8 cellular contexts compared by ENCODE assay signal in genomic region chr2:42828487-42829416, GRCh38. TPM values are rescaled to one million over a fixed set of nuclear protein-coding genes. Genes with fewer than 3 reads are reported as not detected.
DNase-seq lines count a peak whose midpoint lies in the region; ATAC-seq and TF ChIP-seq lines count a peak whose summit lies in the region.

No MANE protein-coding gene starts in this region.

- CTCF ChIA-PET in CD8-positive, alpha-beta T cell (lab: Charles Lee), result interaction anchor here (0.6 to 2.9 kb wide), 35 partner anchors 8 to 812 kb away, joined by 3 to 14 read pairs (median 4); no protein-coding TSS in a partner anchor
- CTCF ChIA-PET in OCI-LY7 (lab: Charles Lee; ENCODE audit: unreplicated experiment), result no interaction called here
- CTCF ChIA-PET in naive thymus-derived CD4-positive, alpha-beta T cell (lab: Charles Lee), result interaction anchor here (0.7 to 2.5 kb wide), 10 partner anchors 9 to 777 kb away, joined by 3 to 8 read pairs (median 4); no protein-coding TSS in a partner anchor

- no peak overlapping the region for H3K4me3 Mint-ChIP-seq in CD8-positive, alpha-beta T cell
- peak overlapping the region in 6 of 10 donors; percentile 18 to 47 (median 21) for H3K4me3 Mint-ChIP-seq in naive thymus-derived CD4-positive, alpha-beta T cell
- no peak overlapping the region for H3K4me3 Mint-ChIP-seq in stimulated activated naive B cell treated with anti-CD40 and anti-IgM and Interleukin-4, amounts not matched to agents 10 μg/mL and 1 μg/mL and 100 μg/mL, for 72 hours

- DNase-seq in CD8-positive, alpha-beta T cell, result peak; percentile 34 to 77 (median 69)
- DNase-seq in HT-29 (ENCODE audit: low spot score) (peak; percentile 80), OCI-LY7 (ENCODE audit: low spot score) (peak; percentile 76), activated T-cell treated with anti-CD3 and anti-CD28 coated beads for 24 hours (ENCODE audit: low read depth) (peak; percentile 51)
- DNase-seq in naive thymus-derived CD4-positive, alpha-beta T cell, result peak; percentile 44 to 69 (median 63)
- peak; percentile 58 for DNase-seq in stimulated activated naive B cell treated with anti-CD40 and anti-IgM and Interleukin-4, amounts not matched to agents 10 μg/mL and 1 μg/mL and 100 μg/mL, for 72 hours

- POLR2A ChIA-PET in CD8-positive, alpha-beta T cell (lab: Charles Lee), result interaction anchor here (1.4 kb wide), 1 partner anchor 18 kb away, joined by 6 read pairs; no protein-coding TSS in a partner anchor
- POLR2A ChIA-PET in OCI-LY7 (lab: Charles Lee), result no interaction called here
- POLR2A ChIA-PET in naive thymus-derived CD4-positive, alpha-beta T cell (lab: Charles Lee), result interaction anchor here (0.6 to 2.4 kb wide), 2 partner anchors 18 to 738 kb away, joined by 4 to 8 read pairs; no protein-coding TSS in a partner anchor

- H3K9me3 ChIP-seq in CD8-positive, alpha-beta T cell (ENCODE audit: low read length), result no peaks in the 10 kb centered on the region
- no peaks in the 10 kb centered on the region for H3K9me3 ChIP-seq in OCI-LY7 (ENCODE audit: low read length)
- H3K9me3 ChIP-seq in naive thymus-derived CD4-positive, alpha-beta T cell (ENCODE audit: control insufficient read depth in 2 of 3, low read length in 3 of 3), result no peaks in the 10 kb centered on the region

- H3K4me3 ChIP-seq in CD8-positive, alpha-beta T cell (ENCODE audit: low read depth, low read length), result no peak overlapping the region
- no peak overlapping the region for H3K4me3 ChIP-seq in OCI-LY7 (ENCODE audit: low read depth, low read length, poor library complexity, severe bottlenecking)
- no peak overlapping the region for H3K4me3 ChIP-seq in naive thymus-derived CD4-positive, alpha-beta T cell (ENCODE audit: low read length)

- no peaks in the 10 kb centered on the region for H3K9me3 Mint-ChIP-seq in CD8-positive, alpha-beta T cell
- H3K9me3 Mint-ChIP-seq in naive thymus-derived CD4-positive, alpha-beta T cell, result no peaks in the 10 kb centered on the region
- H3K9me3 Mint-ChIP-seq in stimulated activated naive B cell treated with anti-CD40 and anti-IgM and Interleukin-4, amounts not matched to agents 10 μg/mL and 1 μg/mL and 100 μg/mL, for 72 hours, result no peaks in the 10 kb centered on the region

- no peaks in the 10 kb centered on the region for H3K36me3 Mint-ChIP-seq in CD8-positive, alpha-beta T cell
- H3K36me3 Mint-ChIP-seq in naive thymus-derived CD4-positive, alpha-beta T cell, result no peaks in the 10 kb centered on the region
- H3K36me3 Mint-ChIP-seq in stimulated activated naive B cell treated with anti-CD40 and anti-IgM and Interleukin-4, amounts not matched to agents 10 μg/mL and 1 μg/mL and 100 μg/mL, for 72 hours, result no peaks in the 10 kb centered on the region

- H3K4me2 ChIP-seq in OCI-LY7 (ENCODE audit: low read length), result no peak overlapping the region

- intact Hi-C loops in CD8-positive, alpha-beta T cell (cut with DNase I, micrococcal nuclease), result loop anchor here (1.0 to 5.0 kb wide), 8 partner anchors 117 to 961 kb away; no protein-coding TSS in a partner anchor
- intact Hi-C loops in OCI-LY7 (cut with micrococcal nuclease; ENCODE audit: unreplicated experiment), result loop anchor here (2.0 to 5.0 kb wide), 5 partner anchors 119 to 780 kb away; partner anchors contain the start of gene ZFP36L2
- intact Hi-C loops in naive thymus-derived CD4-positive, alpha-beta T cell (cut with micrococcal nuclease), result loop anchor here (1.0 to 5.0 kb wide), 6 partner anchors 18 to 769 kb away; partner anchors contain the start of genes THADA (in 1 of the 2) and ZFP36L2 (in 1 of the 2)

- H3K27me3 ChIP-seq in CD8-positive, alpha-beta T cell (ENCODE audit: insufficient read depth, low read length), result no peaks in the 10 kb centered on the region
- H3K27me3 ChIP-seq in naive thymus-derived CD4-positive, alpha-beta T cell (ENCODE audit: control insufficient read depth in 2 of 2, insufficient read depth in 2 of 2, low read length in 2 of 2), result no peaks in the 10 kb centered on the region

- no peaks in the 10 kb centered on the region for H3K9me2 ChIP-seq in OCI-LY7 (ENCODE audit: insufficient read depth, low read length)

- H3K4me1 ChIP-seq in CD8-positive, alpha-beta T cell (ENCODE audit: insufficient read depth, low read length), result peaks cover 9% of the 10 kb centered on the region
- H3K4me1 ChIP-seq in OCI-LY7 (ENCODE audit: insufficient read depth, low read length, poor library complexity, severe bottlenecking), result no peaks in the 10 kb centered on the region
- peaks cover 3 to 6% of the 10 kb centered on the region in 2 donors for H3K4me1 ChIP-seq in naive thymus-derived CD4-positive, alpha-beta T cell (ENCODE audit: control insufficient read depth in 2 of 2, insufficient read depth in 2 of 2, low read length in 2 of 2)

- H3K27ac Mint-ChIP-seq in CD8-positive, alpha-beta T cell, result no peak overlapping the region
- peak overlapping the region in 2 of 9 donors; percentile 21 to 25 for H3K27ac Mint-ChIP-seq in naive thymus-derived CD4-positive, alpha-beta T cell
- H3K27ac Mint-ChIP-seq in stimulated activated naive B cell treated with anti-CD40 and anti-IgM and Interleukin-4, amounts not matched to agents 10 μg/mL and 1 μg/mL and 100 μg/mL, for 72 hours, result no peak overlapping the region

- H3K27ac ChIP-seq in CD8-positive, alpha-beta T cell (ENCODE audit: low read depth, low read length), result no peak overlapping the region
- no peak overlapping the region for H3K27ac ChIP-seq in OCI-LY7 (ENCODE audit: low read depth, low read length, poor library complexity, severe bottlenecking)
- H3K27ac ChIP-seq in naive thymus-derived CD4-positive, alpha-beta T cell (ENCODE audit: low read depth, low read length), result no peak overlapping the region

- peaks cover 17% of the 10 kb centered on the region for H3K4me1 Mint-ChIP-seq in CD8-positive, alpha-beta T cell (ENCODE audit: low read depth)
- peaks cover 7 to 19% (median 14%) of the 10 kb centered on the region in 7 donors for H3K4me1 Mint-ChIP-seq in naive thymus-derived CD4-positive, alpha-beta T cell
- H3K4me1 Mint-ChIP-seq in stimulated activated naive B cell treated with anti-CD40 and anti-IgM and Interleukin-4, amounts not matched to agents 10 μg/mL and 1 μg/mL and 100 μg/mL, for 72 hours, result peaks cover 9 to 19% of the 10 kb centered on the region in 2 donors

- no peaks in the 10 kb centered on the region for H3K36me3 ChIP-seq in CD8-positive, alpha-beta T cell (ENCODE audit: insufficient read depth, low read length)
- H3K36me3 ChIP-seq in OCI-LY7 (ENCODE audit: insufficient read depth, low read length), result no peaks in the 10 kb centered on the region
- H3K36me3 ChIP-seq in naive thymus-derived CD4-positive, alpha-beta T cell (ENCODE audit: control insufficient read depth in 2 of 3, insufficient read depth in 3 of 3, low read length in 3 of 3), result no peaks in the 10 kb centered on the region

- no TSS peak for BruUV-seq in OCI-LY7 (replicated peaks; lab: Mats Ljungman, UMichigan)

- peak; percentile 97 for ATAC-seq in CD8-positive, alpha-beta T cell
- peak; percentile 91 for ATAC-seq in GM19397 (IDR thresholded peaks at IDR 0.05; ENCODE audit: unreplicated experiment)
- peak; percentile 79 for ATAC-seq in esophagus mucosa
- ATAC-seq in naive thymus-derived CD4-positive, alpha-beta T cell, result peak; percentile 93
- peak; percentile 92 to 93 for ATAC-seq in stimulated activated naive B cell treated with anti-CD40 and anti-IgM and Interleukin-4, amounts not matched to agents 10 μg/mL and 1 μg/mL and 100 μg/mL, for 72 hours (replicated peaks)

- H3K79me2 ChIP-seq in OCI-LY7 (ENCODE audit: insufficient read depth, low read depth, low read length), result no peaks in the 10 kb centered on the region

- peak; percentile 88 for TF ChIP-seq CTCF in CD8-positive, alpha-beta T cell (IDR thresholded peaks at IDR 0.05)
- TF ChIP-seq CTCF in OCI-LY7 (conservative IDR thresholded peaks at IDR 0.05; ENCODE audit: low read length), result peak; percentile 94

- H3K27me3 Mint-ChIP-seq in CD8-positive, alpha-beta T cell (ENCODE audit: low read depth), result peaks cover 1% of the 10 kb centered on the region
- peaks cover 0 to 8% (median 5%) of the 10 kb centered on the region in 5 donors for H3K27me3 Mint-ChIP-seq in naive thymus-derived CD4-positive, alpha-beta T cell
- peaks cover 9 to 20% of the 10 kb centered on the region in 2 donors for H3K27me3 Mint-ChIP-seq in stimulated activated naive B cell treated with anti-CD40 and anti-IgM and Interleukin-4, amounts not matched to agents 10 μg/mL and 1 μg/mL and 100 μg/mL, for 72 hours

- no peak overlapping the region for H2AFZ ChIP-seq in OCI-LY7 (ENCODE audit: low read length)

- no peaks in the 10 kb centered on the region for H4K20me1 ChIP-seq in OCI-LY7 (ENCODE audit: insufficient read depth, low read length)

RNA-seq across cellular contexts. Expression of gene HAAO, which starts 36.4 kb away (rescaled TPM):
- not detected for total RNA-seq in CD8-positive, alpha-beta T cell
- not detected in 2 replicates for total RNA-seq in HT-29 (2014; rRNA removed; shearing (Covaris generic))
- not detected in 2 replicates for total RNA-seq in OCI-LY7 (2014; rRNA removed; shearing (Covaris generic))
- total RNA-seq in OCI-LY7 (2022) (not detected in 2 replicates), esophagus mucosa (4.1 TPM)
- total RNA-seq in naive thymus-derived CD4-positive, alpha-beta T cell, result 1 to 10 TPM in 2 of 5 experiments, under 1 TPM in 1, not detected in 2; 0.82 to 5.1 (median 1.8) TPM
- polyA plus RNA-seq in naive thymus-derived CD4-positive, alpha-beta T cell, result under 1 TPM in 1 of 2 donors, not detected in 1; 0.33 TPM

Comparison
In these comparisons a context has a peak if more than half of its experiments do, and no peak if none do; other contexts are left out.
1. H3K4me3 Mint-ChIP-seq: peak in naive thymus-derived CD4-positive, alpha-beta T cell (6 of 10); none in CD8-positive, alpha-beta T cell (single experiment) and stimulated activated naive B cell treated with anti-CD40 and anti-IgM and Interleukin-4, amounts not matched to agents 10 μg/mL and 1 μg/mL and 100 μg/mL, for 72 hours (0 of 2).
2. Peak in every context shown above with its lines, with median percentiles within 50 percentile points of each other: ATAC-seq and DNase-seq.